ENCODE assay signal across 28 cellular contexts in genomic region chr3:12239301-12239700, GRCh38. TPM values are rescaled to one million over a fixed set of nuclear protein-coding genes. Genes with fewer than 3 reads are reported as not detected.
A peak's percentile ranks its signal among the peaks of the same experiment; 100 is the strongest.
DNase-seq lines count a peak whose midpoint lies in the region; ATAC-seq, FAIRE-seq and TF ChIP-seq lines count a peak whose summit lies in the region.
"Had no signal": no experiment of that assay in that cellular context is flagged by ENCODE, and none has a peak within 500 bp of the region (broad histone marks: within the 10 kb centered on the region; RNA-seq: fewer than 3 reads in every experiment).

No MANE protein-coding gene starts in this region.

- H3K4me3 ChIP-seq in IMR-90 (ENCODE audit: insufficient read depth, low read depth, low read length) = no peak overlapping the region
- H3K4me3 ChIP-seq in right atrium auricular region = no peak overlapping the region
- H3K4me3 ChIP-seq: dorsolateral prefrontal cortex, esophagus squamous epithelium, right lobe of liver, SK-N-MC, stomach, thyroid gland had no signal

- H2AFZ ChIP-seq in IMR-90 (replicated peaks; ENCODE audit: low read length, poor library complexity) = peak overlapping the region; percentile 24

- no peak overlapping the region for H4K91ac ChIP-seq in IMR-90 (ENCODE audit: insufficient read depth, low read depth, low read length)

- no peak overlapping the region for H4K8ac ChIP-seq in IMR-90 (ENCODE audit: low read depth in 2 of 2, low read length in 2 of 2)

- no peak overlapping the region; the same call in 1 of the 2 replicates for H2BK120ac ChIP-seq in IMR-90 (ENCODE audit: low read depth, low read length)

- no peak overlapping the region for H4K5ac ChIP-seq in IMR-90 (ENCODE audit: low read depth, low read length)

- H3K18ac ChIP-seq in IMR-90 (ENCODE audit: low read depth, low read length) = no peak overlapping the region

- H2AK5ac ChIP-seq in IMR-90 (ENCODE audit: low read depth, low read length) = peak overlapping the region; percentile 27; the same call in 1 of the 2 replicates

- ATAC-seq in IMR-90 (ENCODE audit: low read depth) (no peak), esophagus mucosa (peak; percentile 38), HG02870 (IDR thresholded peaks at IDR 0.05; ENCODE audit: unreplicated experiment) (no peak)
- ATAC-seq: right lobe of liver had no signal

- no peak overlapping the region for H3K4ac ChIP-seq in IMR-90 (ENCODE audit: low read depth, low read length)

- H3K4me1 ChIP-seq in IMR-90 (ENCODE audit: control insufficient read depth, insufficient read depth, low read length) (peaks cover 3% of the 10 kb centered on the region; the same call in 1 of the 2 replicates), right atrium auricular region (peaks cover 0 to 4% of the 10 kb centered on the region in 2 donors)
- H3K4me1 ChIP-seq: right lobe of liver had no signal

- no peak overlapping the region for H3K14ac ChIP-seq in IMR-90 (replicated peaks; ENCODE audit: low read depth, low read length)

- no peak for TF ChIP-seq POLR2A in IMR-90 (IDR thresholded peaks at IDR 0.05; ENCODE audit: low read depth, low read length)

- H3K36me3 ChIP-seq in IMR-90 (ENCODE audit: control insufficient read depth, insufficient read depth, low read length) = no peaks in the 10 kb centered on the region
- H3K36me3 ChIP-seq in right atrium auricular region = no peaks in the 10 kb centered on the region
- H3K36me3 ChIP-seq: esophagus squamous epithelium, right lobe of liver, stomach, thyroid gland had no signal

- TF ChIP-seq CTCF in IMR-90 (conservative IDR thresholded peaks at IDR 0.05; ENCODE audit: low read depth, low read length) (no peak), right atrium auricular region (IDR thresholded peaks at IDR 0.05) (no peak)

- no peak overlapping the region for H3K27ac ChIP-seq in IMR-90 (ENCODE audit: insufficient read depth, low read length)
- H3K27ac ChIP-seq in right atrium auricular region = no peak overlapping the region
- H3K27ac ChIP-seq: C4-2B, dorsolateral prefrontal cortex, esophagus squamous epithelium, right lobe of liver, SK-N-MC, stomach, thyroid gland had no signal

- peaks cover 3% of the 10 kb centered on the region for H3K9me3 ChIP-seq in IMR-90 (ENCODE audit: control insufficient read depth, insufficient read depth, low read length)
- H3K9me3 ChIP-seq in right atrium auricular region = no peaks in the 10 kb centered on the region
- H3K9me3 ChIP-seq: esophagus squamous epithelium, right lobe of liver, stomach, thyroid gland had no signal

- H3K23ac ChIP-seq in IMR-90 (ENCODE audit: low read depth, low read length) = no peak overlapping the region

- in situ Hi-C loops in IMR-90 (cut with MboI; ENCODE audit: low sequenced_read_pairs) = no loop called here

- H3K9ac ChIP-seq in IMR-90 (ENCODE audit: low read depth, low read length) = no peak overlapping the region

- no peaks in the 10 kb centered on the region for H4K20me1 ChIP-seq in IMR-90 (ENCODE audit: insufficient read depth, low read length)

- H3K4me2 ChIP-seq in IMR-90 (ENCODE audit: low read depth, low read length) = no peak overlapping the region

- H2BK5ac ChIP-seq in IMR-90 (ENCODE audit: low read depth, low read length, poor library complexity, severe bottlenecking) = no peak overlapping the region

- H3K27me3 ChIP-seq in IMR-90 (ENCODE audit: control insufficient read depth, insufficient read depth, low read length) (peaks cover 1% of the 10 kb centered on the region; the same call in 1 of the 2 replicates), right atrium auricular region (no peaks in the 10 kb centered on the region)
- H3K27me3 ChIP-seq: esophagus squamous epithelium, right lobe of liver, stomach, thyroid gland had no signal

- no peak for TF ChIP-seq RAD21 in IMR-90 (IDR thresholded peaks at IDR 0.05; ENCODE audit: low read length)

- H3K9me1 ChIP-seq in IMR-90 (ENCODE audit: insufficient read depth, low read length) = no peaks in the 10 kb centered on the region

- BruUV-seq in IMR-90 (replicated peaks; lab: Mats Ljungman, UMichigan) = no TSS peak

- no peak overlapping the region for H2AK9ac ChIP-seq in IMR-90 (replicated peaks; ENCODE audit: low read depth, low read length, poor library complexity)

- H3K79me1 ChIP-seq in IMR-90 (ENCODE audit: low read depth in 1 of 2, low read length in 2 of 2) = no peaks in the 10 kb centered on the region

- dilution Hi-C loops in IMR-90 (cut with HindIII; ENCODE audit: low sequenced_read_pairs, unreplicated experiment) = no loop called here

- CTCF ChIA-PET in IMR-90 (lab: Yijun Ruan, JAX) = no interaction called here

- H2BK20ac ChIP-seq in IMR-90 (ENCODE audit: low read depth, low read length) = peak overlapping the region; percentile 14; the same call in 1 of the 2 replicates

- DNase-seq in IMR-90 (no peak), right atrium auricular region (ENCODE audit: low spot score) (peak; percentile 64), urothelium cell line (ENCODE audit: low spot score) (peak; percentile 37), DMS153 treated with DMSO at 0.1 percent for 48 hours (lab: John Stamatoyannopoulos, UW; ENCODE audit: unreplicated experiment) (no peak), cerebellar nuclear complex (lab: John Stamatoyannopoulos, UW) (no peak)
- DNase-seq: activated B cell treated with CpG ODN at 0.5 μM for 24 hours; activated CD4-positive, alpha-beta T cell treated with anti-CD3 and anti-CD28 coated beads, Interleukin-2, amount 10 ng/mL, durations not matched to agents 7 days and 5 days; activated effector memory CD4-positive, alpha-beta T cell treated with anti-CD3 and anti-CD28 coated beads, Interleukin-2, amount 50 U/mL, for 16 hours; activated naive CD8-positive, alpha-beta T cell treated with anti-CD3 and anti-CD28 coated beads, Interleukin-2, amount 10 ng/mL, durations not matched to agents 7 days and 5 days; activated T-cell treated with anti-CD3 and anti-CD28 coated beads, Interleukin-2, amount 50 U/mL, for 1 hour; COR-L47; DMS53; dorsolateral prefrontal cortex; esophagus squamous epithelium; midbrain; naive B cell; NCI-H1048; right lobe of liver; stimulated activated CD4-positive, alpha-beta T cell treated with anti-CD3 and anti-CD28 coated beads, Interleukin-4, amount 100 ng/mL, for 1 hour; stomach; thyroid gland had no signal

- H3K56ac ChIP-seq in IMR-90 (ENCODE audit: extremely low read depth, insufficient read depth, low read length) = no peak overlapping the region

- FAIRE-seq in urothelium cell line (lab: Jason Lieb, UNC) = no peak
- FAIRE-seq: endometrium, islet of Langerhans had no signal

- 74% methylated on average over 3 of the region's 5 CpGs; no CpG with 5 or more reads in 1 of the 2 experiments for WGBS in IMR-90 (ENCODE audit: extremely low coverage in 2 of 2, insufficient read length in 1 of 2), 2 experiments

- intact Hi-C loops in IMR-90 (cut with micrococcal nuclease) = no loop called here

- POLR2A ChIA-PET in IMR-90 (lab: Charles Lee; ENCODE audit: unreplicated experiment) = no interaction called here

- peak overlapping the region; percentile 50; the same call in 1 of the 3 replicates for H2BK15ac ChIP-seq in IMR-90 (ENCODE audit: low read depth, low read length)

TF ChIP-seq in IMR-90, 13 proteins besides CTCF, POLR2A, EP300 and RAD21:
- no peak for TF ChIP-seq MAZ (IDR thresholded peaks at IDR 0.05; ENCODE audit: borderline replicate concordance, low read depth, low read length)
- TF ChIP-seq MAFK (IDR thresholded peaks at IDR 0.05; ENCODE audit: low read depth, low read length) = no peak
- no peak for TF ChIP-seq RCOR1 (IDR thresholded peaks at IDR 0.05; ENCODE audit: insufficient replicate concordance, low read length)
- TF ChIP-seq MXI1 (IDR thresholded peaks at IDR 0.05; ENCODE audit: borderline replicate concordance, low read depth, low read length) = no peak
- TF ChIP-seq NFE2L2 (IDR thresholded peaks at IDR 0.05; ENCODE audit: low read depth, low read length) = no peak
- TF ChIP-seq ELK1 (IDR thresholded peaks at IDR 0.05; ENCODE audit: borderline replicate concordance, low read depth, low read length) = no peak
- no peak for TF ChIP-seq SMC3 (IDR thresholded peaks at IDR 0.05; ENCODE audit: low read depth, low read length)
- TF ChIP-seq CHD1 (IDR thresholded peaks at IDR 0.05; ENCODE audit: low read depth, low read length) = no peak
- no peak for TF ChIP-seq USF2 (IDR thresholded peaks at IDR 0.05; ENCODE audit: low read depth, low read length)
- TF ChIP-seq FOS (IDR thresholded peaks at IDR 0.05; ENCODE audit: low read depth, low read length) = no peak
- no peak for TF ChIP-seq CEBPB (IDR thresholded peaks at IDR 0.05; ENCODE audit: low read depth, low read length)
- TF ChIP-seq RFX5 (IDR thresholded peaks at IDR 0.05; ENCODE audit: low read depth, low read length) = no peak
- no peak for TF ChIP-seq BHLHE40 (IDR thresholded peaks at IDR 0.05; ENCODE audit: low read depth, low read length)

RNA-seq across cellular contexts. Expression of gene PPARG, which starts 49.6 kb away (rescaled TPM):
- 21.9 and 23.8 TPM in 2 replicates for total RNA-seq in IMR-90 (2012; rRNA removed)
- polyA plus RNA-seq in IMR-90 (2012; rRNA removed) = 11.2 and 11.5 TPM in 2 replicates
- polyA plus RNA-seq in IMR-90 (2012; cell fraction: cytosol; rRNA removed) = 5.5 and 9.1 TPM in 2 replicates
- polyA plus RNA-seq in IMR-90 (2012; cell fraction: nucleus; rRNA removed; ENCODE audit: low replicate concordance) = 2.9 and 14.1 TPM in 2 replicates
- total RNA-seq in esophagus mucosa = 13.3 TPM
- total RNA-seq in right atrium auricular region = 10 to 100 TPM; 12.3 to 17.9 TPM
- total RNA-seq: activated B cell treated with CpG ODN at 0.5 μM for 24 hours, G401 had no signal

Comparison
In these comparisons a context has a peak if more than half of its experiments do, and no peak if none do; other contexts are left out.
1. DNase-seq: peak in right atrium auricular region (single experiment) and urothelium cell line (single experiment); none in IMR-90 (single experiment), DMS153 treated with DMSO at 0.1 percent for 48 hours (single experiment) and cerebellar nuclear complex (0 of 2).